ENCODE assay signal across 13 cellular contexts in genomic region chr2:232772540-232772939, GRCh38. TPM values are rescaled to one million over a fixed set of nuclear protein-coding genes. Genes with fewer than 3 reads are reported as not detected.
A peak's percentile ranks its signal among the peaks of the same experiment; 100 is the strongest.
DNase-seq lines count a peak whose midpoint lies in the region; ATAC-seq, FAIRE-seq and TF ChIP-seq lines count a peak whose summit lies in the region.
"Had no signal": no experiment of that assay in that cellular context is flagged by ENCODE, and none has a peak within 500 bp of the region (broad histone marks: within the 10 kb centered on the region; RNA-seq: fewer than 3 reads in every experiment).

No MANE protein-coding gene starts in this region.

- H3K27ac ChIP-seq in CD4-positive, alpha-beta T cell (ENCODE audit: low read depth, low read length): no peak overlapping the region
- H3K27ac ChIP-seq in GM12878 (ENCODE audit: control insufficient read depth, insufficient read depth) (peak overlapping the region; percentile 40; the same call in 1 of the 2 replicates), colonic mucosa (no peak overlapping the region)

- H3K9me3 ChIP-seq in CD4-positive, alpha-beta T cell (ENCODE audit: control insufficient read depth, low read length): no peaks in the 10 kb centered on the region
- H3K9me3 ChIP-seq in GM12878 (replicated peaks; ENCODE audit: control insufficient read depth, insufficient read depth, low read length): no peaks in the 10 kb centered on the region
- H3K9me3 ChIP-seq in colonic mucosa: no peaks in the 10 kb centered on the region
- H3K9me3 ChIP-seq: BE2C had no signal

- H3K4me1 Mint-ChIP-seq in CD4-positive, alpha-beta T cell (ENCODE audit: low read depth): peaks cover 45% of the 10 kb centered on the region

- H3K4me3 ChIP-seq in GM12878: no peak overlapping the region
- H3K4me3 ChIP-seq in colonic mucosa: no peak overlapping the region

- no peaks in the 10 kb centered on the region for H3K27me3 Mint-ChIP-seq in CD4-positive, alpha-beta T cell
- H3K27me3 Mint-ChIP-seq: dendritic cell treated with granulocyte-macrophage colony-stimulating factor and Interleukin-4, amounts not matched to agents 40 ng/mL and 50 ng/mL, for 4 days had no signal

- no peaks in the 10 kb centered on the region for H3K27me3 ChIP-seq in CD4-positive, alpha-beta T cell (ENCODE audit: control insufficient read depth, insufficient read depth, low read length)
- H3K27me3 ChIP-seq in GM12878 (replicated peaks in 1 of 2; ENCODE audit: control insufficient read depth in 2 of 2, insufficient read depth in 2 of 2, low read length in 1 of 2) (no peaks in the 10 kb centered on the region), colonic mucosa (no peaks in the 10 kb centered on the region)
- H3K27me3 ChIP-seq: BE2C had no signal

- peaks cover 12% of the 10 kb centered on the region for H3K4me1 ChIP-seq in GM12878 (ENCODE audit: control insufficient read depth, insufficient read depth, low read length)
- no peaks in the 10 kb centered on the region for H3K4me1 ChIP-seq in colonic mucosa
- H3K4me1 ChIP-seq: BE2C had no signal

- peaks cover 77% of the 10 kb centered on the region for H3K36me3 Mint-ChIP-seq in CD4-positive, alpha-beta T cell (ENCODE audit: low read depth)

- H4K20me1 ChIP-seq in GM12878 (ENCODE audit: control insufficient read depth, insufficient read depth): no peaks in the 10 kb centered on the region

- peak overlapping the region; percentile 21 for H3K27ac Mint-ChIP-seq in CD4-positive, alpha-beta T cell
- H3K27ac Mint-ChIP-seq: dendritic cell treated with granulocyte-macrophage colony-stimulating factor and Interleukin-4, amounts not matched to agents 40 ng/mL and 50 ng/mL, for 4 days had no signal

- no peak for TF ChIP-seq RAD21 in GM12878 (IDR thresholded peaks at IDR 0.05; ENCODE audit: insufficient read depth, low read depth, low read length)

- H3K9ac ChIP-seq in GM12878 (ENCODE audit: control insufficient read depth, insufficient read depth, low read length) (no peak overlapping the region), colonic mucosa (ENCODE audit: low read depth in 2 of 2, low read length in 2 of 2) (no peak overlapping the region)

- H3K4me3 Mint-ChIP-seq in CD4-positive, alpha-beta T cell: no peak overlapping the region
- H3K4me3 Mint-ChIP-seq: dendritic cell treated with granulocyte-macrophage colony-stimulating factor and Interleukin-4, amounts not matched to agents 40 ng/mL and 50 ng/mL, for 4 days had no signal

- H2AFZ ChIP-seq in GM12878 (ENCODE audit: control insufficient read depth, low read depth, low read length): no peak overlapping the region

- DNase-seq in CD4-positive, alpha-beta T cell: no peak
- peak; percentile 48 for DNase-seq in GM12878 (ENCODE audit: low read depth, low spot score)
- DNase-seq in SKM-1 treated with dmso at 0.1 percent for 144 hours (lab: John Stamatoyannopoulos, UW; ENCODE audit: unreplicated experiment): no peak
- no peak for DNase-seq in stimulated activated CD4-positive, alpha-beta T cell treated with anti-CD3 and anti-CD28 coated beads, Interleukin-4, amount 100 ng/mL, for 1 hour
- no peak for DNase-seq in stimulated activated CD4-positive, alpha-beta T cell treated with anti-CD3 and anti-CD28 coated beads, Interleukin-4, amount 100 ng/mL, for 24 hours
- no peak for DNase-seq in colonic mucosa
- DNase-seq: BE2C; NCI-H1694 treated with DMSO at 0.1 percent for 48 hours; SIG-M5; stimulated activated CD4-positive, alpha-beta T cell treated with anti-CD3 and anti-CD28 coated beads, Interleukin-12 subunit alpha, Interleukin-12 subunit beta, amount 100 ng/mL, for 4 hours had no signal

- TF ChIP-seq POLR2A in GM12878 (IDR thresholded peaks at IDR 0.05; ENCODE audit: low read depth, low read length): no peak

- H3K36me3 ChIP-seq in GM12878 (ENCODE audit: control insufficient read depth in 2 of 2, insufficient read depth in 2 of 2, low read length in 1 of 2): peaks cover 4 to 10% of the 10 kb centered on the region in 2 experiments
- H3K36me3 ChIP-seq in colonic mucosa: no peaks in the 10 kb centered on the region

- peak overlapping the region; percentile 46 for H3K4me2 ChIP-seq in GM12878 (ENCODE audit: control insufficient read depth, insufficient read depth)

- CTCF ChIA-PET in CD4-positive, alpha-beta T cell (lab: Charles Lee): no interaction called here
- CTCF ChIA-PET in GM12878 (lab: Yijun Ruan, JAX): interaction anchor here (0.7 to 3.3 kb wide), 7 partner anchors 10 to 474 kb away, joined by 3 to 16 read pairs (median 7); no protein-coding TSS in a partner anchor

- FAIRE-seq in GM12878 (lab: Jason Lieb, UNC): peak; percentile 56

- H3K79me2 ChIP-seq in GM12878 (ENCODE audit: control insufficient read depth, insufficient read depth, low read length): no peaks in the 10 kb centered on the region

- RAD21 ChIA-PET in GM12878 (lab: Charles Lee; ENCODE audit: unreplicated experiment): interaction anchor here (0.8 to 1.4 kb wide), 4 partner anchors 9 to 15 kb away, joined by 3 to 5 read pairs (median 4); no protein-coding TSS in a partner anchor

- POLR2A ChIA-PET in CD4-positive, alpha-beta T cell (lab: Charles Lee): interaction anchor here (1.0 kb wide), 1 partner anchor 25 kb away, joined by 3 read pairs; no protein-coding TSS in a partner anchor
- POLR2A ChIA-PET in GM12878 (lab: Charles Lee): interaction anchor here (1.5 kb wide), 1 partner anchor 10 kb away, joined by 4 read pairs; no protein-coding TSS in a partner anchor

- no peaks in the 10 kb centered on the region for H3K9me3 Mint-ChIP-seq in CD4-positive, alpha-beta T cell
- H3K9me3 Mint-ChIP-seq: dendritic cell treated with granulocyte-macrophage colony-stimulating factor and Interleukin-4, amounts not matched to agents 40 ng/mL and 50 ng/mL, for 4 days had no signal

- 8% methylated on average over 2 of the region's 2 CpGs for WGBS in GM12878 (ENCODE audit: insufficient coverage, insufficient replicate concordance, low lambda C conversion rate, missing lambda C conversion rate)

- intact Hi-C loops in CD4-positive, alpha-beta T cell (cut with DNase I, micrococcal nuclease): no loop called here
- intact Hi-C loops in GM12878 (cut with micrococcal nuclease; ENCODE audit: unreplicated experiment) (no loop called here), colonic mucosa (cut with DNase I) (no loop called here)

- ATAC-seq in CD4-positive, alpha-beta T cell (ENCODE audit: poor library complexity): no peak
- ATAC-seq in GM19438 (IDR thresholded peaks at IDR 0.05; ENCODE audit: low read depth, unreplicated experiment): peak; percentile 61
- ATAC-seq in HG03175 (IDR thresholded peaks at IDR 0.05; ENCODE audit: unreplicated experiment): peak; percentile 70
- ATAC-seq in GM12878: peak; percentile 90

- TF ChIP-seq EP300 in GM12878 (IDR thresholded peaks at IDR 0.05; ENCODE audit: borderline replicate concordance in 1 of 2, control insufficient read depth in 1 of 2, low read depth in 2 of 2, low read length in 2 of 2): no peak

- SMC1A ChIA-PET in GM12878 (lab: Charles Lee; ENCODE audit: uncharacterized antibody, unreplicated experiment): interaction anchor here (0.8 to 2.4 kb wide), 7 partner anchors 12 to 451 kb away, joined by 3 to 24 read pairs (median 3); partner anchors contain the start of genes INPP5D and NEU2

- BruUV-seq in GM12878 (replicated peaks; lab: Mats Ljungman, UMichigan): no TSS peak

- TF ChIP-seq CTCF in CD4-positive, alpha-beta T cell (IDR thresholded peaks at IDR 0.05): no peak
- TF ChIP-seq CTCF in GM12878 (IDR thresholded peaks at IDR 0.05 in 2 of 3, conservative IDR thresholded peaks at IDR 0.05 in 1 of 3; ENCODE audit: control insufficient read depth in 2 of 3, extremely low read depth in 1 of 3, insufficient read depth in 1 of 3, low read depth in 3 of 3, low read length in 3 of 3) (no peak), colonic mucosa (IDR thresholded peaks at IDR 0.05) (no peak)

- in situ Hi-C loops in GM12878 (cut with MboI): no loop called here

TF ChIP-seq in GM12878, 131 proteins besides CTCF, POLR2A, EP300 and RAD21 (continues in another document):
- TF ChIP-seq ETV6 (conservative IDR thresholded peaks at IDR 0.05 in 1 of 2, IDR thresholded peaks at IDR 0.05 in 1 of 2; ENCODE audit: borderline replicate concordance in 1 of 2, low read depth in 1 of 2): peak in 1 of 2 experiments; percentile 63; a peak in 1 of 4 replicates

RNA-seq across cellular contexts. Expression of gene KCNJ13, which starts 3.8 kb away (rescaled TPM):
- total RNA-seq in CD4-positive, alpha-beta T cell: not detected
- total RNA-seq in GM12878 (2013; cell fraction: nucleolus; rRNA removed): not detected in 2 replicates
- total RNA-seq in GM12878 (2014; rRNA removed): not detected in 2 replicates
- total RNA-seq in GM12878 (2014; rRNA removed; fragmentation: Illumina TruSeq; extraction: Trizol): not detected in 2 replicates
- total RNA-seq in GM12878 (2021): not detected in 2 replicates
- 0.98 TPM for polyA plus RNA-seq in GM12878 (2011; ENCODE audit: low read depth)
- not detected in 2 replicates for polyA plus RNA-seq in GM12878 (2011; rRNA removed)
- not detected in 2 replicates for polyA plus RNA-seq in GM12878 (2011; cell fraction: cytosol; rRNA removed)
- polyA plus RNA-seq in GM12878 (2011; cell fraction: nucleus; rRNA removed): not detected in 2 replicates
- 0.05 and 0.11 TPM in 2 replicates for polyA plus RNA-seq in GM12878 (2012)
- not detected in 2 replicates for polyA plus RNA-seq in GM12878 (2014; fragmentation: Illumina TruSeq; extraction: Trizol)
- under 1 TPM in 1 of 2 experiments, not detected in 1; 0.24 TPM for polyA plus RNA-seq in GM12878 (2014; fragmentation: Nextera tagmentation; extraction: Ambion mirVana)
- not detected in 2 replicates for polyA plus RNA-seq in GM12878 (2014; rRNA removed)
- polyA plus RNA-seq in GM12878 (2016; fragmentation: Nextera tagmentation; extraction: Ambion mirVana): under 1 TPM; 0.29 to 0.68 TPM
- polyA minus RNA-seq in GM12878 (2011; rRNA and poly(A)+ RNA removed): not detected in 2 replicates
- not detected in 2 replicates for polyA minus RNA-seq in GM12878 (2011; cell fraction: cytosol; rRNA and poly(A)+ RNA removed)
- not detected in 2 replicates for polyA minus RNA-seq in GM12878 (2011; cell fraction: nucleus; rRNA and poly(A)+ RNA removed)
- under 1 TPM in 1 of 2 donors, not detected in 1; 0.32 TPM for total RNA-seq in colonic mucosa
